In the genomic region with DNA sequence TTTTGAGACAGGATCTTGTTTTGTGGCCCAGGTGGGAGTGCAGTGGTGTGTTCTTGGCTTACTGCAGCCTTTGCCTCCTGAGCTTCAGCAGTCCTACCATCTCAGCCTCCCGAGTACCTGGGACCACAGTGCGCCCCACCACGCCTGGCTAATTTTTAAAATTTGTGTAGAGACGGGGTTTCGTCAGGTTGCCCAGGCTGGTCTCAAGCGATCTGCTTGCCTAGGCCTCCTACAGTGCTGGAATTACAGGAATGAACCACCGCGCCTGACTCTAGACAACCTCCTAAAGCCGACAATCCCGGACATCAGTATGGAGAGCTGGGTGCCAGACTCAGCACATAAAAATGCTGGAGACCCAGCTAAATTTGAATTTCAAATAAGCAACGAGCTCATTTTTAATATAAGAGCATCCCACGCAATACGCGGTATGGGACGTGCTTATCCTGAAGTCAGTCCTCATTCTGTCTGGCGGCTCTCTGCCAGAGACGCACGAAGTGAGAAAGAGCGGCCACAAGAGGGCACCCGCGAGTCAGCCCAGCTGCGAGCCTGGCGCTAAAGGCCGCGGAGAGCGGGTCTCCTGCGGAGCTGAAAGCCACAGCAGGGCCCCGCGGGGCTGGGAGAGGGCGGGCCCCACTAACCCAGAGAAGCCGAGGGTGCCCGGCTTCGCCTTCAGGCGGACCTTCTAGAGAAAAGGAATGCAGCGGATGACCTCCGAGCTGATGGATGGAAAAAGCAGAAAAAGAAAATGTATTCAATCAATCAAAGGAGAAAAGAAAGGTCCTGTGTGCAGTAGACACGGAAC, we compare ENCODE assay signal across 8 cellular contexts. TPM values are rescaled to one million over a fixed set of nuclear protein-coding genes. Genes with fewer than 3 reads are reported as not detected.
DNase-seq lines count a peak whose midpoint lies in the region; ATAC-seq and TF ChIP-seq lines count a peak whose summit lies in the region.

No MANE protein-coding gene starts in this region.

- ATAC-seq in GM18867 (IDR thresholded peaks at IDR 0.05; ENCODE audit: unreplicated experiment), result peak; percentile 86
- peak; percentile 67 for ATAC-seq in HG03135 (IDR thresholded peaks at IDR 0.05; ENCODE audit: unreplicated experiment)
- peak; percentile 96 for ATAC-seq in activated CD4-positive, alpha-beta T cell treated with anti-CD3 and anti-CD28 coated beads for 36 hours

- no peaks in the 10 kb centered on the region for H3K9me3 Mint-ChIP-seq in activated CD4-positive, alpha-beta T cell treated with anti-CD3 and anti-CD28 coated beads for 36 hours (ENCODE audit: low read depth)
- H3K9me3 Mint-ChIP-seq in chondrocyte (ENCODE audit: low read depth), result no peaks in the 10 kb centered on the region

- no peaks in the 10 kb centered on the region for H3K9me3 ChIP-seq in liver (ENCODE audit: control insufficient read depth in 4 of 4, low read length in 3 of 4)

- H3K4me1 ChIP-seq in liver (ENCODE audit: control insufficient read depth in 4 of 4, insufficient read depth in 4 of 4, low read length in 3 of 4), result peaks cover 0 to 22% (median 6%) of the 10 kb centered on the region in 4 donors

- no peak overlapping the region for H3K27ac ChIP-seq in liver (ENCODE audit: low read depth in 1 of 2, low read length in 2 of 2)

- DNase-seq in AG10803 (ENCODE audit: low read depth) (peak; percentile 74), NCI-H226 (peak; percentile 58), chondrocyte (ENCODE audit: low spot score) (peak; percentile 95)
- DNase-seq in activated CD4-positive, alpha-beta T cell treated with anti-CD3 and anti-CD28 coated beads for 36 hours, result peak; percentile 94
- DNase-seq in stimulated activated CD4-positive, alpha-beta T cell treated with anti-CD3 and anti-CD28 coated beads, Interleukin-4, amount 100 ng/mL, for 48 hours (ENCODE audit: low read depth in 2 of 2), result peak; percentile 86 to 89

- TF ChIP-seq CTCF in AG10803 (conservative IDR thresholded peaks at IDR 0.05; ENCODE audit: low read length) (peak; percentile 82), chondrocyte (IDR thresholded peaks at IDR 0.05) (peak; percentile 99), liver (IDR thresholded peaks at IDR 0.05; ENCODE audit: low read depth, low read length, missing input control) (peak; percentile 87)

- CTCF ChIA-PET in activated CD4-positive, alpha-beta T cell treated with anti-CD3 and anti-CD28 coated beads for 36 hours (lab: Charles Lee), result interaction anchor here (0.6 to 1.8 kb wide), 26 partner anchors 9 to 289 kb away, joined by 3 to 14 read pairs (median 4); partner anchors contain the start of gene PRAP1

- peaks cover 31% of the 10 kb centered on the region for H3K27me3 Mint-ChIP-seq in activated CD4-positive, alpha-beta T cell treated with anti-CD3 and anti-CD28 coated beads for 36 hours
- H3K27me3 Mint-ChIP-seq in chondrocyte (ENCODE audit: low read depth), result peaks cover 19% of the 10 kb centered on the region

- H3K36me3 Mint-ChIP-seq in activated CD4-positive, alpha-beta T cell treated with anti-CD3 and anti-CD28 coated beads for 36 hours (ENCODE audit: low read depth), result no peaks in the 10 kb centered on the region
- H3K36me3 Mint-ChIP-seq in chondrocyte (ENCODE audit: low read depth), result no peaks in the 10 kb centered on the region

- intact Hi-C loops in activated CD4-positive, alpha-beta T cell treated with anti-CD3 and anti-CD28 coated beads for 36 hours (cut with DNase I, micrococcal nuclease), result loop anchor here (1.0 to 5.0 kb wide), 7 partner anchors 44 to 193 kb away; partner anchors contain the start of genes MTG1 (in 2 of the 2) and ECHS1 (in 1 of the 2)

- peak overlapping the region; percentile 41 for H3K4me3 ChIP-seq in AG10803 (ENCODE audit: low read length)
- H3K4me3 ChIP-seq in liver (ENCODE audit: low read depth in 1 of 3, low read length in 3 of 3), result peak overlapping the region in 1 of 3 donors; percentile 48

- no peak overlapping the region for H3K27ac Mint-ChIP-seq in activated CD4-positive, alpha-beta T cell treated with anti-CD3 and anti-CD28 coated beads for 36 hours
- peak overlapping the region; percentile 94 for H3K27ac Mint-ChIP-seq in chondrocyte (ENCODE audit: unreplicated experiment)

- TF ChIP-seq RAD21 in liver (IDR thresholded peaks at IDR 0.05), result peak; percentile 89 to 90

- no peak overlapping the region for H3K9ac ChIP-seq in liver (ENCODE audit: low read depth in 1 of 2, low read length in 2 of 2)

- peaks cover 10% of the 10 kb centered on the region for H3K4me1 Mint-ChIP-seq in activated CD4-positive, alpha-beta T cell treated with anti-CD3 and anti-CD28 coated beads for 36 hours
- H3K4me1 Mint-ChIP-seq in chondrocyte (ENCODE audit: low read depth), result peaks cover 43% of the 10 kb centered on the region

- peaks cover 0 to 17% (median 8%) of the 10 kb centered on the region in 4 donors for H3K27me3 ChIP-seq in liver (ENCODE audit: control insufficient read depth in 4 of 4, insufficient read depth in 4 of 4, low read length in 3 of 4)

- POLR2A ChIA-PET in activated CD4-positive, alpha-beta T cell treated with anti-CD3 and anti-CD28 coated beads for 36 hours (lab: Charles Lee), result interaction anchor here (1.2 kb wide), 1 partner anchor 109 kb away, joined by 6 read pairs; no protein-coding TSS in a partner anchor

- WGBS in liver, result 10% methylated on average over 37 of the region's 37 CpGs

- no peaks in the 10 kb centered on the region for H3K36me3 ChIP-seq in liver (ENCODE audit: control insufficient read depth in 4 of 4, insufficient read depth in 3 of 4, low read depth in 1 of 4, low read length in 3 of 4)

- H3K4me3 Mint-ChIP-seq in activated CD4-positive, alpha-beta T cell treated with anti-CD3 and anti-CD28 coated beads for 36 hours, result peak overlapping the region; percentile 23
- peak overlapping the region; percentile 55 for H3K4me3 Mint-ChIP-seq in chondrocyte (ENCODE audit: unreplicated experiment)

TF ChIP-seq in liver, 16 proteins besides CTCF, POLR2A, EP300 and RAD21:
- TF ChIP-seq RXRA (IDR thresholded peaks at IDR 0.05), result peak in 1 of 2 donors; percentile 14
- TF ChIP-seq YY1 (IDR thresholded peaks at IDR 0.05), result no peak

RNA-seq across cellular contexts. Expression of gene CALY, which starts 7.1 kb away (rescaled TPM):
- total RNA-seq in activated CD4-positive, alpha-beta T cell treated with anti-CD3 and anti-CD28 coated beads for 36 hours, result not detected
- total RNA-seq in chondrocyte, result 7.3 to 13.5 TPM (median 8.9 TPM) in 3 replicates
- not detected for total RNA-seq in liver
- polyA plus RNA-seq in liver, result under 1 TPM in 1 of 2 donors, not detected in 1; 0.07 TPM

RNA-seq across cellular contexts. Expression of gene PRAP1, which starts 17.6 kb away (rescaled TPM):
- not detected for total RNA-seq in activated CD4-positive, alpha-beta T cell treated with anti-CD3 and anti-CD28 coated beads for 36 hours
- total RNA-seq in chondrocyte (not detected in 3 replicates), liver (100 to 1,000 TPM in 1 of 2 donors, 10 to 100 TPM in 1; 60.8 to 174 TPM)
- 100 to 1,000 TPM; 315 to 426 TPM for polyA plus RNA-seq in liver

RNA-seq across cellular contexts. Expression of gene ZNF511, which starts 20.9 kb away (rescaled TPM):
- total RNA-seq in activated CD4-positive, alpha-beta T cell treated with anti-CD3 and anti-CD28 coated beads for 36 hours, result 10 to 100 TPM; 58.1 to 73.2 TPM
- total RNA-seq in chondrocyte (25.6 to 33.0 TPM (median 32.7 TPM) in 3 replicates), liver (10 to 100 TPM; 13.7 to 31.3 TPM)
- 10 to 100 TPM; 17.0 to 31.8 TPM for polyA plus RNA-seq in liver

RNA-seq across cellular contexts. Expression of gene TUBGCP2, which starts 20.9 kb away (rescaled TPM):
- total RNA-seq in activated CD4-positive, alpha-beta T cell treated with anti-CD3 and anti-CD28 coated beads for 36 hours, result 10 to 100 TPM; 43.3 to 50.2 TPM
- total RNA-seq in chondrocyte, result 53.2 to 56.2 TPM (median 54.9 TPM) in 3 replicates
- total RNA-seq in liver, result 10 to 100 TPM; 29.6 to 32.4 TPM
- 10 to 100 TPM; 18.8 to 25.6 TPM for polyA plus RNA-seq in liver

RNA-seq across cellular contexts. Expression of gene FUOM, which starts 28.2 kb away (rescaled TPM):
- 10 to 100 TPM; 28.3 to 37.0 TPM for total RNA-seq in activated CD4-positive, alpha-beta T cell treated with anti-CD3 and anti-CD28 coated beads for 36 hours
- total RNA-seq in chondrocyte (29.9 to 34.4 TPM (median 32.2 TPM) in 3 replicates), liver (10 to 100 TPM; 24.3 to 67.6 TPM)
- polyA plus RNA-seq in liver, result 100 to 1,000 TPM; 124 to 194 TPM

Comparison
In these comparisons a context has a peak if more than half of its experiments do, and no peak if none do; other contexts are left out.
1. RNA of gene PRAP1, which starts 17.6 kb away (total RNA-seq): 60.8 to 174 TPM in liver; not detected in activated CD4-positive, alpha-beta T cell treated with anti-CD3 and anti-CD28 coated beads for 36 hours and not detected in chondrocyte; every median in the first group is over 10 times any median in the second.
2. Peak in every context shown above with its lines, with median percentiles within 50 percentile points of each other: DNase-seq, CTCF ChIP-seq and ATAC-seq.